Comparison of ENCODE assay signal across 8 cellular contexts in genomic region chr3:127628788-127629456, GRCh38. TPM values are rescaled to one million over a fixed set of nuclear protein-coding genes. Genes with fewer than 3 reads are reported as not detected.
DNase-seq lines count a peak whose midpoint lies in the region; ATAC-seq and TF ChIP-seq lines count a peak whose summit lies in the region.

Gene PODXL2 (plus strand): TSS chr3:127629185. CDS start chr3:127629220, 35 bp downstream.

- H4K20me1 ChIP-seq in GM23248 (ENCODE audit: insufficient read depth), result no peaks in the 10 kb centered on the region
- peaks cover 41% of the 10 kb centered on the region for H4K20me1 ChIP-seq in neural progenitor cell (ENCODE audit: low read depth)

- 0 out of 2 replicates have a peak within 1 kb of the TSS, but pooled peaks have one; percentile 26 for H2AFZ ChIP-seq in GM23248
- H2AFZ ChIP-seq in neural progenitor cell (replicated peaks), result peak within 1 kb of the TSS; percentile 42

- H3K27ac Mint-ChIP-seq in CD8-positive, alpha-beta memory T cell, result peak within 1 kb of the TSS; percentile 51 to 96 (median 82)
- peak within 1 kb of the TSS; percentile 64 for H3K27ac Mint-ChIP-seq in neural progenitor cell

- peak within 1 kb of the TSS; percentile 57 for H3K4me3 ChIP-seq in CD8-positive, alpha-beta memory T cell (ENCODE audit: low read length)
- H3K4me3 ChIP-seq in GM23248, result peak within 1 kb of the TSS; percentile 69
- H3K4me3 ChIP-seq in neural progenitor cell, result peak within 1 kb of the TSS; percentile 47
- H3K4me3 ChIP-seq in urinary bladder (ENCODE audit: low read depth, low read length), result peak within 1 kb of the TSS; percentile 48

- peaks cover 17% of the 10 kb centered on the region for H3K4me1 ChIP-seq in CD8-positive, alpha-beta memory T cell (ENCODE audit: insufficient read depth, low read length)
- H3K4me1 ChIP-seq in GM23248 (ENCODE audit: insufficient read depth) (no peaks in the 10 kb centered on the region), neural progenitor cell (peaks cover 18% of the 10 kb centered on the region), urinary bladder (ENCODE audit: insufficient read depth) (peaks cover 2% of the 10 kb centered on the region)

- H3K9me3 Mint-ChIP-seq in CD8-positive, alpha-beta memory T cell, result no peaks in the 10 kb centered on the region
- no peaks in the 10 kb centered on the region for H3K9me3 Mint-ChIP-seq in neural progenitor cell

- in situ Hi-C loops in GM23248 (cut with MboI), result no loop called here

- CTCF ChIA-PET in CD8-positive, alpha-beta memory T cell (lab: Charles Lee), result interaction anchor here (0.7 to 2.8 kb wide), 2 partner anchors 54 to 342 kb away, joined by 3 to 7 read pairs; no protein-coding TSS in a partner anchor

- H3K27me3 Mint-ChIP-seq in CD8-positive, alpha-beta memory T cell, result peaks cover 16 to 29% of the 10 kb centered on the region in 2 donors
- peaks cover 30% of the 10 kb centered on the region for H3K27me3 Mint-ChIP-seq in neural progenitor cell (ENCODE audit: insufficient read depth, low read depth)

- H3K27me3 ChIP-seq in CD8-positive, alpha-beta memory T cell (ENCODE audit: insufficient read depth, low read length, poor library complexity, severe bottlenecking), result peaks cover 8% of the 10 kb centered on the region
- H3K27me3 ChIP-seq in GM23248 (replicated peaks; ENCODE audit: insufficient read depth) (peaks cover 20% of the 10 kb centered on the region), neural progenitor cell (peaks cover 47% of the 10 kb centered on the region)

- peak in 3 of 5 donors; percentile 24 to 39 (median 32) for DNase-seq in CD8-positive, alpha-beta memory T cell
- peak; percentile 80 for DNase-seq in GM23248
- DNase-seq in NCI-H774 (lab: John Stamatoyannopoulos, UW), result peak; percentile 77
- DNase-seq in activated naive CD4-positive, alpha-beta T cell treated with Interleukin-2 at 50 U/mL for 16 hours, result peak; percentile 32
- DNase-seq in germinal center (ENCODE audit: low spot score), result peak; percentile 90
- DNase-seq in neural progenitor cell (ENCODE audit: low spot score), result peak; percentile 90

- H3K36me3 Mint-ChIP-seq in CD8-positive, alpha-beta memory T cell, result peaks cover 0 to 4% (median 0%) of the 10 kb centered on the region in 3 donors
- H3K36me3 Mint-ChIP-seq in neural progenitor cell, result peaks cover 2% of the 10 kb centered on the region

- no peaks in the 10 kb centered on the region for H3K36me3 ChIP-seq in CD8-positive, alpha-beta memory T cell (ENCODE audit: insufficient read depth, low read length)
- H3K36me3 ChIP-seq in GM23248 (ENCODE audit: low read depth) (no peaks in the 10 kb centered on the region), neural progenitor cell (no peaks in the 10 kb centered on the region), urinary bladder (ENCODE audit: insufficient read depth) (no peaks in the 10 kb centered on the region)

- WGBS in GM23248 (ENCODE audit: low coverage in 1 of 2, low lambda C conversion rate in 2 of 2, missing lambda C conversion rate in 2 of 2), 2 experiments, result 16 to 17% methylated on average over 50 to 62 of the region's 104 CpGs
- WGBS in urinary bladder, result 3% methylated on average over 104 of the region's 104 CpGs

- no peaks in the 10 kb centered on the region for H3K9me2 ChIP-seq in GM23248 (ENCODE audit: insufficient read depth)

- TF ChIP-seq CTCF in neural progenitor cell (IDR thresholded peaks at IDR 0.05), result no peak

- H3K4me2 ChIP-seq in GM23248 (ENCODE audit: unreplicated experiment) (peak within 1 kb of the TSS; percentile 72), neural progenitor cell (peak within 1 kb of the TSS; percentile 82)

- ATAC-seq in GM21529 (IDR thresholded peaks at IDR 0.05; ENCODE audit: unreplicated experiment), result no peak

- no peaks in the 10 kb centered on the region for H3K9me3 ChIP-seq in CD8-positive, alpha-beta memory T cell (ENCODE audit: low read length)
- H3K9me3 ChIP-seq in GM23248 (ENCODE audit: low read depth) (no peaks in the 10 kb centered on the region), neural progenitor cell (ENCODE audit: low read depth) (no peaks in the 10 kb centered on the region)

- H3F3A ChIP-seq in GM23248 (ENCODE audit: insufficient read depth) (peaks cover 8% of the 10 kb centered on the region), neural progenitor cell (ENCODE audit: low read depth) (peaks cover 19% of the 10 kb centered on the region)

- peak within 1 kb of the TSS; percentile 79 to 96 (median 89) for H3K4me3 Mint-ChIP-seq in CD8-positive, alpha-beta memory T cell
- peak within 1 kb of the TSS; percentile 90 for H3K4me3 Mint-ChIP-seq in neural progenitor cell

- no peaks in the 10 kb centered on the region for H3K79me2 ChIP-seq in GM23248 (ENCODE audit: insufficient read depth)
- H3K79me2 ChIP-seq in neural progenitor cell (ENCODE audit: low read depth), result no peaks in the 10 kb centered on the region

- H3K4me1 Mint-ChIP-seq in CD8-positive, alpha-beta memory T cell, result peaks cover 42 to 53% (median 48%) of the 10 kb centered on the region in 3 donors
- H3K4me1 Mint-ChIP-seq in neural progenitor cell, result peaks cover 27% of the 10 kb centered on the region

- H3K27ac ChIP-seq in CD8-positive, alpha-beta memory T cell (ENCODE audit: low read depth, low read length), result no peak within 1 kb of the TSS
- H3K27ac ChIP-seq in GM23248 (no peak within 1 kb of the TSS), neural progenitor cell (no peak within 1 kb of the TSS), urinary bladder (ENCODE audit: low read depth) (no peak within 1 kb of the TSS)

- H3K9ac ChIP-seq in GM23248, result no peak within 1 kb of the TSS
- H3K9ac ChIP-seq in neural progenitor cell, result no peak within 1 kb of the TSS

- POLR2A ChIA-PET in CD8-positive, alpha-beta memory T cell (lab: Charles Lee), result interaction anchor here (0.6 kb wide), 1 partner anchor 726 kb away, joined by 3 read pairs; no protein-coding TSS in a partner anchor

RNA-seq across cellular contexts. Expression of gene PODXL2, which starts in this region (rescaled TPM):
- 1 to 10 TPM; 1.4 to 1.7 TPM for total RNA-seq in CD8-positive, alpha-beta memory T cell
- polyA plus RNA-seq in CD8-positive, alpha-beta memory T cell, result 4.7 TPM
- 0.89 and 2.5 TPM in 2 replicates for total RNA-seq in GM23248 (2014; rRNA removed; shearing (Covaris generic))
- polyA plus RNA-seq in GM23248 (2016; fragmentation: Nextera tagmentation; extraction: Ambion mirVana), result 1.2 and 1.8 TPM in 2 replicates
- total RNA-seq in neural progenitor cell (ENCODE audit: low replicate concordance), result 18.4 and 43.8 TPM in 2 replicates
- total RNA-seq in urinary bladder, result 4.2 TPM
- polyA plus RNA-seq in urinary bladder, result 5.5 TPM

Comparison
In these comparisons a context has a peak if more than half of its experiments do, and no peak if none do; other contexts are left out.
1. DNase-seq: peak in every context shown above with its lines; median percentile 90 in germinal center; 90 in neural progenitor cell; 80 in GM23248; 77 in NCI-H774; 32 in CD8-positive, alpha-beta memory T cell; 32 in activated naive CD4-positive, alpha-beta T cell treated with Interleukin-2 at 50 U/mL for 16 hours.